ENCODE assay signal across 15 cellular contexts in the genomic region with DNA sequence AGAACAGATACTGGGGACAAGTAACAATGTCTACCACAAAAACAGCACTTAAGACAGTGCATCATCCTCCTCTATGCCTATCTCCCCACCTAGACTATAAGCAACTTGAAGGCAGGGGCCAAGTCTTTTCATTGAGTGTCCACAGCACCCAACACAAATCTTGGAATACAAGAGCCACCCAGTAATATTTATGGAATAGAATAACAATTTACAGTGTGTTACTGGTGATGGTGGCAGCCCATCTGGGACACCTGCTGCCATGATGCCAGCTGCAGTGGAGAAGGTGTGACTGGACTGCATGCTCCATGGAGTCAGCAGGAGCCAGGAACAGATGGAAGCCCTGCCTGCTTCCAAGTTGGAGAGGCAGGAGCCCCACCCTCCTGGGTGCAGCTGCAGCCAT.
DNase-seq lines count a peak whose midpoint lies in the region; ATAC-seq and TF ChIP-seq lines count a peak whose summit lies in the region.
"Had no signal": no experiment of that assay in that cellular context is flagged by ENCODE, and none has a peak within 500 bp of the region (broad histone marks: within the 10 kb centered on the region; RNA-seq: fewer than 3 reads in every experiment).

No MANE protein-coding gene starts in this region.

- CTCF ChIA-PET in activated CD8-positive, alpha-beta T cell treated with anti-CD3 and anti-CD28 coated beads for 36 hours (lab: Charles Lee) = no interaction called here

- ATAC-seq in Right ventricle myocardium superior (ENCODE audit: poor library complexity) = no peak
- no peak for ATAC-seq in activated CD8-positive, alpha-beta T cell treated with anti-CD3 and anti-CD28 coated beads for 36 hours

- H3K9me3 Mint-ChIP-seq in activated CD8-positive, alpha-beta T cell treated with anti-CD3 and anti-CD28 coated beads for 36 hours = peaks cover 9% of the 10 kb centered on the region
- peaks cover 11% of the 10 kb centered on the region for H3K9me3 Mint-ChIP-seq in glutamatergic neuron (ENCODE audit: unreplicated experiment)

- no peak overlapping the region for H3K27ac Mint-ChIP-seq in activated CD8-positive, alpha-beta T cell treated with anti-CD3 and anti-CD28 coated beads for 36 hours
- no peak overlapping the region for H3K27ac Mint-ChIP-seq in glutamatergic neuron (ENCODE audit: unreplicated experiment)
- H3K27ac Mint-ChIP-seq: CD4-positive, CD25-positive, alpha-beta regulatory T cell had no signal

- no peaks in the 10 kb centered on the region for H3K4me1 Mint-ChIP-seq in activated CD8-positive, alpha-beta T cell treated with anti-CD3 and anti-CD28 coated beads for 36 hours (ENCODE audit: low read depth)
- no peaks in the 10 kb centered on the region for H3K4me1 Mint-ChIP-seq in glutamatergic neuron (ENCODE audit: low read depth, unreplicated experiment)
- H3K4me1 Mint-ChIP-seq: CD4-positive, CD25-positive, alpha-beta regulatory T cell had no signal

- DNase-seq in cardiac septum (ENCODE audit: low spot score) (peak; percentile 39), Right ventricle myocardium superior (no peak), NCI-H524 (lab: John Stamatoyannopoulos, UW) (peak; percentile 59 to 90), myocyte (ENCODE audit: low read depth) (peak; percentile 12), Ammon's horn (ENCODE audit: low spot score) (no peak), glutamatergic neuron (no peak)
- no peak for DNase-seq in activated CD8-positive, alpha-beta T cell treated with anti-CD3 and anti-CD28 coated beads for 36 hours
- DNase-seq: 8988T; AML-193; CD4-positive, CD25-positive, alpha-beta regulatory T cell; DMS153; DMS79 treated with DMSO at 0.1 percent for 48 hours; EL; GM23248; H7 had no signal

- POLR2A ChIA-PET in activated CD8-positive, alpha-beta T cell treated with anti-CD3 and anti-CD28 coated beads for 36 hours (lab: Charles Lee) = no interaction called here

- H3K36me3 Mint-ChIP-seq in activated CD8-positive, alpha-beta T cell treated with anti-CD3 and anti-CD28 coated beads for 36 hours (ENCODE audit: low read depth) = no peaks in the 10 kb centered on the region
- H3K36me3 Mint-ChIP-seq in glutamatergic neuron (ENCODE audit: unreplicated experiment) = peaks cover 20% of the 10 kb centered on the region

- no peak overlapping the region for H3K4me3 Mint-ChIP-seq in activated CD8-positive, alpha-beta T cell treated with anti-CD3 and anti-CD28 coated beads for 36 hours
- H3K4me3 Mint-ChIP-seq in glutamatergic neuron (ENCODE audit: unreplicated experiment) = no peak overlapping the region
- H3K4me3 Mint-ChIP-seq: CD4-positive, CD25-positive, alpha-beta regulatory T cell had no signal

- intact Hi-C loops in cardiac septum (cut with DNase I) = no loop called here
- intact Hi-C loops in Right ventricle myocardium superior (cut with DNase I) = no loop called here
- intact Hi-C loops in activated CD8-positive, alpha-beta T cell treated with anti-CD3 and anti-CD28 coated beads for 36 hours (cut with micrococcal nuclease) = no loop called here

- no peak for TF ChIP-seq CTCF in activated CD8-positive, alpha-beta T cell treated with anti-CD3 and anti-CD28 coated beads for 36 hours (IDR thresholded peaks at IDR 0.05)
- TF ChIP-seq CTCF in glutamatergic neuron (IDR thresholded peaks at IDR 0.05; ENCODE audit: partially characterized antibody, unreplicated experiment) = no peak

- peaks cover 14% of the 10 kb centered on the region for H3K27me3 Mint-ChIP-seq in activated CD8-positive, alpha-beta T cell treated with anti-CD3 and anti-CD28 coated beads for 36 hours
- H3K27me3 Mint-ChIP-seq in glutamatergic neuron (ENCODE audit: unreplicated experiment) = peaks cover 4% of the 10 kb centered on the region
- H3K27me3 Mint-ChIP-seq: CD4-positive, CD25-positive, alpha-beta regulatory T cell had no signal

Comparison
In these comparisons a context has a peak if more than half of its experiments do, and no peak if none do; other contexts are left out.
1. DNase-seq: peak in cardiac septum (single experiment), NCI-H524 (2 of 2) and myocyte (single experiment); none in Right ventricle myocardium superior (single experiment), activated CD8-positive, alpha-beta T cell treated with anti-CD3 and anti-CD28 coated beads for 36 hours (single experiment), Ammon's horn (single experiment) and glutamatergic neuron (single experiment).